12 cellular contexts compared by ENCODE assay signal in the genomic region with DNA sequence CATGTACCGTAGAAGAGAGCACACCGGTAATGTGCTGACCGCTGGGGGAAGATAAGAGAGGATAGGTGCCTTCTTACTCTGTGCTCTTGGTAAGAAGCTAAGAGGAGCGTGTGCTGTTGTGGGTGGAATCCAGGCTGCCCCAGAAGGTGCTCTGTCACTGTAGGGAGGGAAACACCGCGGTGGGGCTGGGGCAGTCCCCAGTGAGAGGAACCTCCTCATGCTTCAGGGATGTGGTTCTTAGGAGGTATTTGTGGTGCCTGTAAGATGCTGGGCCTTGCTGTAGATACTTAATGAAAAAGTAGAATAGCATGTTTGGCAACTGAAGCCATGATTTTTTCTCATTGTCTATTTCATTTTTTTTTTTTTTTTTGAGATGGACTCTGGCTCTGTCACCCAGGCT. TPM values are rescaled to one million over a fixed set of nuclear protein-coding genes. Genes with fewer than 3 reads are reported as not detected.
DNase-seq lines count a peak whose midpoint lies in the region; ATAC-seq and TF ChIP-seq lines count a peak whose summit lies in the region.
"Had no signal": no experiment of that assay in that cellular context is flagged by ENCODE, and none has a peak within 500 bp of the region (broad histone marks: within the 10 kb centered on the region; RNA-seq: fewer than 3 reads in every experiment).

No MANE protein-coding gene starts in this region.

- peaks cover 11% of the 10 kb centered on the region for H3K36me3 Mint-ChIP-seq in activated naive CD4-positive, alpha-beta T cell treated with anti-CD3 and anti-CD28 coated beads, Interleukin-2, amount 50 U/mL, for 24 hours
- H3K36me3 Mint-ChIP-seq in activated T-helper 2 cell treated with anti-CD3 and anti-CD28 coated beads, Interferon-gamma antibody, Interleukin-2, Interleukin-4, amounts not matched to agents 10 μg/mL and 5 μg/mL and 100 μg/mL, durations not matched to agents 14 hours and 24 hours and 36 hours (ENCODE audit: low read depth): no peaks in the 10 kb centered on the region

- ATAC-seq in GM19324 (IDR thresholded peaks at IDR 0.05; ENCODE audit: low FRiP score, unreplicated experiment) (peak; percentile 54), HG03025 (IDR thresholded peaks at IDR 0.05; ENCODE audit: low FRiP score, unreplicated experiment) (peak; percentile 63), GM18519 (IDR thresholded peaks at IDR 0.05; ENCODE audit: low FRiP score, unreplicated experiment) (no peak)

- DNase-seq in GM10266 (ENCODE audit: extremely low spot score): peak; percentile 86
- no peak for DNase-seq in DMS114 treated with DMSO at 0.1 percent for 48 hours (lab: John Stamatoyannopoulos, UW; ENCODE audit: unreplicated experiment)
- no peak for DNase-seq in NCI-H1092 treated with DMSO at 0.1 percent for 48 hours (lab: John Stamatoyannopoulos, UW)
- DNase-seq in activated T-helper 2 cell treated with anti-CD3 and anti-CD28 coated beads, Interferon-gamma antibody, Interleukin-2, Interleukin-4, amounts not matched to agents 10 μg/mL and 5 μg/mL and 100 μg/mL, durations not matched to agents 14 hours and 24 hours and 36 hours (ENCODE audit: low spot score): no peak
- DNase-seq: HFFc6, NCI-H2081 treated with DMSO at 0.1 percent for 48 hours had no signal

- no peak for TF ChIP-seq CTCF in GM10266 (IDR thresholded peaks at IDR 0.05; ENCODE audit: control insufficient read depth, insufficient read depth, low read depth, missing control alignments)

- H3K27me3 Mint-ChIP-seq in activated naive CD4-positive, alpha-beta T cell treated with anti-CD3 and anti-CD28 coated beads, Interleukin-2, amount 50 U/mL, for 24 hours: no peaks in the 10 kb centered on the region
- peaks cover 10% of the 10 kb centered on the region for H3K27me3 Mint-ChIP-seq in activated T-helper 2 cell treated with anti-CD3 and anti-CD28 coated beads, Interferon-gamma antibody, Interleukin-2, Interleukin-4, amounts not matched to agents 10 μg/mL and 5 μg/mL and 100 μg/mL, durations not matched to agents 14 hours and 24 hours and 36 hours (ENCODE audit: low read depth)

- H3K4me1 Mint-ChIP-seq in activated naive CD4-positive, alpha-beta T cell treated with anti-CD3 and anti-CD28 coated beads, Interleukin-2, amount 50 U/mL, for 24 hours: peaks cover 30% of the 10 kb centered on the region
- H3K4me1 Mint-ChIP-seq in activated T-helper 2 cell treated with anti-CD3 and anti-CD28 coated beads, Interferon-gamma antibody, Interleukin-2, Interleukin-4, amounts not matched to agents 10 μg/mL and 5 μg/mL and 100 μg/mL, durations not matched to agents 14 hours and 24 hours and 36 hours (ENCODE audit: low read depth): peaks cover 10% of the 10 kb centered on the region

- intact Hi-C loops in activated T-helper 2 cell treated with anti-CD3 and anti-CD28 coated beads, Interferon-gamma antibody, Interleukin-2, Interleukin-4, amounts not matched to agents 10 μg/mL and 5 μg/mL and 100 μg/mL, durations not matched to agents 14 hours and 24 hours and 36 hours (cut with micrococcal nuclease): loop anchor here (2.0 kb wide), 1 partner anchor 37 kb away; a partner anchor contains a TSS

- H3K4me3 Mint-ChIP-seq in activated naive CD4-positive, alpha-beta T cell treated with anti-CD3 and anti-CD28 coated beads, Interleukin-2, amount 50 U/mL, for 24 hours: no peak overlapping the region
- no peak overlapping the region for H3K4me3 Mint-ChIP-seq in activated T-helper 2 cell treated with anti-CD3 and anti-CD28 coated beads, Interferon-gamma antibody, Interleukin-2, Interleukin-4, amounts not matched to agents 10 μg/mL and 5 μg/mL and 100 μg/mL, durations not matched to agents 14 hours and 24 hours and 36 hours (ENCODE audit: low read depth)
- H3K4me3 Mint-ChIP-seq: HFFc6 had no signal

- H3K27ac Mint-ChIP-seq in activated naive CD4-positive, alpha-beta T cell treated with anti-CD3 and anti-CD28 coated beads, Interleukin-2, amount 50 U/mL, for 24 hours: peak overlapping the region; percentile 4
- H3K27ac Mint-ChIP-seq in activated T-helper 2 cell treated with anti-CD3 and anti-CD28 coated beads, Interferon-gamma antibody, Interleukin-2, Interleukin-4, amounts not matched to agents 10 μg/mL and 5 μg/mL and 100 μg/mL, durations not matched to agents 14 hours and 24 hours and 36 hours: no peak overlapping the region
- H3K27ac Mint-ChIP-seq: HFFc6, T-cell had no signal

- no peaks in the 10 kb centered on the region for H3K9me3 Mint-ChIP-seq in activated naive CD4-positive, alpha-beta T cell treated with anti-CD3 and anti-CD28 coated beads, Interleukin-2, amount 50 U/mL, for 24 hours
- H3K9me3 Mint-ChIP-seq in activated T-helper 2 cell treated with anti-CD3 and anti-CD28 coated beads, Interferon-gamma antibody, Interleukin-2, Interleukin-4, amounts not matched to agents 10 μg/mL and 5 μg/mL and 100 μg/mL, durations not matched to agents 14 hours and 24 hours and 36 hours: no peaks in the 10 kb centered on the region
- H3K9me3 Mint-ChIP-seq: HFFc6, T-cell had no signal

RNA-seq across cellular contexts. Expression of a gene that starts 1.1 kb away (rescaled TPM):
- total RNA-seq in activated T-helper 2 cell treated with anti-CD3 and anti-CD28 coated beads, Interferon-gamma antibody, Interleukin-2, Interleukin-4, amounts not matched to agents 10 μg/mL and 5 μg/mL and 100 μg/mL, durations not matched to agents 14 hours and 24 hours and 36 hours: 0.11 TPM in 1 of 2 replicates, not detected in the other
- total RNA-seq: HFFc6, myocyte had no signal

RNA-seq across cellular contexts. Expression of a gene that starts 20.9 kb away (rescaled TPM):
- 1,612 and 1,642 TPM in 2 replicates for total RNA-seq in activated T-helper 2 cell treated with anti-CD3 and anti-CD28 coated beads, Interferon-gamma antibody, Interleukin-2, Interleukin-4, amounts not matched to agents 10 μg/mL and 5 μg/mL and 100 μg/mL, durations not matched to agents 14 hours and 24 hours and 36 hours

RNA-seq across cellular contexts. Expression of a gene that starts 37.9 kb away (rescaled TPM):
- 29.0 and 30.3 TPM in 2 replicates for total RNA-seq in activated T-helper 2 cell treated with anti-CD3 and anti-CD28 coated beads, Interferon-gamma antibody, Interleukin-2, Interleukin-4, amounts not matched to agents 10 μg/mL and 5 μg/mL and 100 μg/mL, durations not matched to agents 14 hours and 24 hours and 36 hours
